In genomic region chr5:165779505-165779904, GRCh38 we compare ENCODE assay signal across 25 cellular contexts.
"Had no signal": no experiment of that assay in that cellular context is flagged by ENCODE, and none has a peak within 500 bp of the region (broad histone marks: within the 10 kb centered on the region; RNA-seq: fewer than 3 reads in every experiment).

No MANE protein-coding gene starts in this region.

- H3K4me1 ChIP-seq: stomach, suprapubic skin, testis, thyroid gland, tibial artery, transverse colon, upper lobe of left lung, upper lobe of right lung, uterus, vagina had no signal

- H3K36me3 ChIP-seq: stomach, suprapubic skin, thoracic aorta, thyroid gland, tibial artery, transverse colon, upper lobe of left lung, upper lobe of right lung, uterus, vagina had no signal

- H3K9me3 ChIP-seq: stomach, suprapubic skin, testis, thoracic aorta, thyroid gland, tibial artery, transverse colon, upper lobe of left lung, upper lobe of right lung, uterus, vagina had no signal

- H3K27me3 ChIP-seq: stomach, suprapubic skin, testis, thyroid gland, tibial artery, transverse colon, upper lobe of left lung, upper lobe of right lung, uterus, vagina had no signal

- ATAC-seq: stimulated activated effector memory CD8-positive, alpha-beta T cell treated with anti-CD3 and anti-CD28 coated beads, Interleukin-12 subunit alpha, Interleukin-12 subunit beta, amount 100 ng/mL, for 72 hours; stimulated activated memory B cell treated with anti-CD40 and anti-IgM and Interleukin-4, amounts not matched to agents 10 μg/mL and 1 μg/mL and 100 μg/mL, for 72 hours; stimulated activated naive B cell treated with anti-CD40 and anti-IgM and Interleukin-4, amounts not matched to agents 10 μg/mL and 1 μg/mL and 100 μg/mL, for 72 hours; stimulated activated naive CD8-positive, alpha-beta T cell treated with anti-CD3 and anti-CD28 coated beads, Interleukin-15, amount 100 ng/mL, for 72 hours; stimulated activated naive CD8-positive, alpha-beta T cell treated with anti-CD3 and anti-CD28 coated beads, Interleukin-15, Interleukin-2, amounts not matched to agents 100 U/mL and 50 U/mL, for 24 hours; upper lobe of right lung had no signal

- DNase-seq: stimulated activated CD4-positive, alpha-beta T cell treated with anti-CD3 and anti-CD28 coated beads, Interleukin-2, amount 100 ng/mL, for 48 hours; stimulated activated CD4-positive, alpha-beta T cell treated with anti-CD3 and anti-CD28 coated beads, Interleukin-4, amount 100 ng/mL, for 1 hour; stimulated activated CD4-positive, alpha-beta T cell treated with anti-CD3 and anti-CD28 coated beads, Interleukin-4, amount 100 ng/mL, for 24 hours; stimulated activated CD4-positive, alpha-beta T cell treated with anti-CD3 and anti-CD28 coated beads, Interleukin-4, amount 100 ng/mL, for 4 hours; stimulated activated CD8-positive, alpha-beta memory T cell treated with anti-CD3 and anti-CD28 coated beads, Interleukin-4, amount 100 ng/mL, for 48 hours; stimulated activated naive B cell treated with anti-CD40 and anti-IgM and Interleukin-4, amounts not matched to agents 10 μg/mL and 1 μg/mL and 100 μg/mL, for 72 hours; stimulated activated naive CD4-positive, alpha-beta T cell; stimulated activated naive CD4-positive, alpha-beta T cell treated with Interleukin-2 at 50 U/mL for 16 hours; stimulated activated naive CD8-positive, alpha-beta T cell treated with anti-CD3 and anti-CD28 coated beads, Interleukin-15, amount 100 ng/mL, for 72 hours; stimulated activated naive CD8-positive, alpha-beta T cell treated with anti-CD3 and anti-CD28 coated beads, Interleukin-15, Interleukin-2, amounts not matched to agents 100 U/mL and 50 U/mL, for 24 hours; stomach; substantia nigra; testis; thyroid gland; tibial artery; transverse colon; trophoblast cell; upper lobe of left lung; upper lobe of right lung; uterus had no signal

- H3K27ac ChIP-seq: stomach, suprapubic skin, testis, thoracic aorta, thyroid gland, tibial artery, transverse colon, upper lobe of left lung, upper lobe of right lung, uterus, vagina had no signal

- H3K4me3 ChIP-seq: stomach, suprapubic skin, testis, thoracic aorta, thyroid gland, tibial artery, transverse colon, upper lobe of left lung, upper lobe of right lung, uterus, vagina had no signal
